27 cellular contexts compared by ENCODE assay signal in the genomic region with DNA sequence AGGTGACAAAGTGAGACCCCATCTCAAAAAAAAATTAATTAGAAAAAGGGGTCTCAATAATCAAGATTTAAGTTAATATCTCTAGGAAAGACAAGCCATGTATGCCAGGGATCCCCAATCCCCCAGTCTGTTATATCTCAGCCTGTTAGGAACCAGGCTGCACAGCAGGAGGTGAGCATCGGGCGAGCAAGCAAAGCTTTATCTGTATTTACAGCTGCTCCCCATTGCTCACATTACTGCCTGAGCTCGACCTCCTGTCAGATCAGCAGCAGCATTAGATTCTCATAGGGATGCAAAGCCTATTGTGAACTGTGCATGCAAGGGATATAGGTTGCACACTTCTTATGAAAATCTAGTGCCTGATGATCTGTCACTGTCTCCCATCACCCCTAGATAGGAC.
"Had no signal": no experiment of that assay in that cellular context is flagged by ENCODE, and none has a peak within 500 bp of the region (broad histone marks: within the 10 kb centered on the region; RNA-seq: fewer than 3 reads in every experiment).

No MANE protein-coding gene starts in this region.

- ATAC-seq: natural killer cell; psoas muscle; right cardiac atrium; sciatic nerve; stimulated activated memory B cell treated with anti-CD40 and anti-IgM and Interleukin-4, amounts not matched to agents 10 μg/mL and 1 μg/mL and 100 μg/mL, for 72 hours; stimulated activated naive CD8-positive, alpha-beta T cell treated with anti-CD3 and anti-CD28 coated beads, Interleukin-15, amount 100 ng/mL, for 72 hours; stimulated activated naive CD8-positive, alpha-beta T cell treated with anti-CD3 and anti-CD28 coated beads, Interleukin-15, Interleukin-2, amounts not matched to agents 100 U/mL and 50 U/mL, for 24 hours; upper lobe of right lung had no signal

- H3K4me3 ChIP-seq: neural progenitor cell, ovary, psoas muscle, skin epidermis, smooth muscle cell, spleen, suprapubic skin, testis, tibial artery, transverse colon, upper lobe of right lung, uterus had no signal

- DNase-seq: natural killer cell; occipital lobe; ovary; posterior cingulate gyrus; psoas muscle; right cardiac atrium; spleen; stimulated activated CD4-positive, alpha-beta T cell treated with anti-CD3 and anti-CD28 coated beads, Interleukin-12 subunit alpha, Interleukin-12 subunit beta, amount 100 ng/mL, for 4 hours; stimulated activated CD4-positive, alpha-beta T cell treated with anti-CD3 and anti-CD28 coated beads, Interleukin-1b, Interleukin-23, amount 100 ng/mL, for 48 hours; stimulated activated CD4-positive, alpha-beta T cell treated with anti-CD3 and anti-CD28 coated beads, Interleukin-4, amount 100 ng/mL, for 1 hour; stimulated activated CD4-positive, alpha-beta T cell treated with anti-CD3 and anti-CD28 coated beads, Interleukin-4, amount 100 ng/mL, for 4 hours; stimulated activated CD8-positive, alpha-beta memory T cell treated with anti-CD3 and anti-CD28 coated beads, Interleukin-4, amount 100 ng/mL, for 48 hours; stimulated activated naive CD4-positive, alpha-beta T cell; stimulated activated naive CD8-positive, alpha-beta T cell treated with anti-CD3 and anti-CD28 coated beads, Interleukin-15, amount 100 ng/mL, for 72 hours; stimulated activated naive CD8-positive, alpha-beta T cell treated with anti-CD3 and anti-CD28 coated beads, Interleukin-15, Interleukin-2, amounts not matched to agents 100 U/mL and 50 U/mL, for 24 hours; substantia nigra; testis; tibial artery; transverse colon; upper lobe of right lung; uterus had no signal
